Comparison of ENCODE assay signal across 1 cellular context in genomic region chr3:186108941-186109865, GRCh38.
TF ChIP-seq lines count a peak whose summit lies in the region.

ETV5 (minus strand) TSS chr3:186109089; CDS start chr3:186105868, 3,221 bp downstream.

TF ChIP-seq in HepG2, 621 proteins besides CTCF, POLR2A, EP300 and RAD21 (continues in another document):
- TF ChIP-seq, protein P1, sequence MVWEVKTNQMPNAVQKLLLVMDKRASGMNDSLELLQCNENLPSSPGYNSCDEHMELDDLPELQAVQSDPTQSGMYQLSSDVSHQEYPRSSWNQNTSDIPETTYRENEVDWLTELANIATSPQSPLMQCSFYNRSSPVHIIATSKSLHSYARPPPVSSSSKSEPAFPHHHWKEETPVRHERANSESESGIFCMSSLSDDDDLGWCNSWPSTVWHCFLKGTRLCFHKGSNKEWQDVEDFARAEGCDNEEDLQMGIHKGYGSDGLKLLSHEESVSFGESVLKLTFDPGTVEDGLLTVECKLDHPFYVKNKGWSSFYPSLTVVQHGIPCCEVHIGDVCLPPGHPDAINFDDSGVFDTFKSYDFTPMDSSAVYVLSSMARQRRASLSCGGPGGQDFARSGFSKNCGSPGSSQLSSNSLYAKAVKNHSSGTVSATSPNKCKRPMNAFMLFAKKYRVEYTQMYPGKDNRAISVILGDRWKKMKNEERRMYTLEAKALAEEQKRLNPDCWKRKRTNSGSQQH (CRISPR knock-in tag; IDR thresholded peaks at IDR 0.05; ENCODE audit: low read depth): peak; percentile 47; the same call in 1 of the 2 replicates
- TF ChIP-seq, protein P2, sequence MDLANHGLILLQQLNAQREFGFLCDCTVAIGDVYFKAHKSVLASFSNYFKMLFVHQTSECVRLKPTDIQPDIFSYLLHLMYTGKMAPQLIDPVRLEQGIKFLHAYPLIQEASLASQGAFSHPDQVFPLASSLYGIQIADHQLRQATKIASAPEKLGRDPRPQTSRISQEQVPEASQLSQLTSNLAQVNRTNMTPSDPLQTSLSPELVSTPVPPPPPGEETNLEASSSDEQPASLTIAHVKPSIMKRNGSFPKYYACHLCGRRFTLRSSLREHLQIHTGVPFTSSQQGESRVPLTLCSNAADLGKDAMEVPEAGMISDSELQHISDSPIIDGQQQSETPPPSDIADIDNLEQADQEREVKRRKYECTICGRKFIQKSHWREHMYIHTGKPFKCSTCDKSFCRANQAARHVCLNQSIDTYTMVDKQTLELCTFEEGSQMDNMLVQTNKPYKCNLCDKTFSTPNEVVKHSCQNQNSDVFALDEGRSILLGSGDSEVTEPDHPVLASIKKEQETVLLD (CRISPR knock-in tag; IDR thresholded peaks at IDR 0.05; ENCODE audit: low read depth): no peak
- TF ChIP-seq ZSCAN25 (CRISPR knock-in tag; IDR thresholded peaks at IDR 0.05) (peak; percentile 18; the same call in 1 of the 2 replicates), ZBTB7A (CRISPR knock-in tag; IDR thresholded peaks at IDR 0.05) (peak; percentile 42; the same call in 1 of the 2 replicates), ZFP82 (CRISPR knock-in tag; IDR thresholded peaks at IDR 0.05; ENCODE audit: borderline replicate concordance) (no peak; the same call in 1 of the 2 replicates), BRCA1 (CRISPR knock-in tag; IDR thresholded peaks at IDR 0.05) (peak; percentile 47; the same call in 1 of the 2 replicates), HOXA7 (CRISPR knock-in tag; IDR thresholded peaks at IDR 0.05) (no peak), ELF3 (CRISPR knock-in tag; IDR thresholded peaks at IDR 0.05) (no peak), HOXA5 (CRISPR knock-in tag; IDR thresholded peaks at IDR 0.05) (peak; percentile 36; the same call in 1 of the 2 replicates), ZSCAN20 (CRISPR knock-in tag; IDR thresholded peaks at IDR 0.05; ENCODE audit: borderline replicate concordance) (no peak; the same call in 1 of the 2 replicates), ZNF280D (CRISPR knock-in tag; IDR thresholded peaks at IDR 0.05) (no peak), GATA4 (IDR thresholded peaks at IDR 0.05; ENCODE audit: borderline replicate concordance, low read depth) (peak; percentile 21; the same call in 1 of the 2 replicates), ELF1 (CRISPR knock-in tag; IDR thresholded peaks at IDR 0.05) (no peak), ZNF337 (CRISPR knock-in tag; IDR thresholded peaks at IDR 0.05; ENCODE audit: borderline replicate concordance, low read depth) (no peak), FOXP1 (IDR thresholded peaks at IDR 0.05) (0 out of 2 replicates have a peak, but pooled peaks have one; percentile 32), FOXP1 (CRISPR knock-in tag; IDR thresholded peaks at IDR 0.05) (no peak), ZNF691 (CRISPR knock-in tag; IDR thresholded peaks at IDR 0.05; ENCODE audit: borderline replicate concordance, low read depth) (0 out of 2 replicates have a peak, but pooled peaks have one; percentile 56), ZNF740 (CRISPR knock-in tag; IDR thresholded peaks at IDR 0.05) (peak; percentile 15; the same call in 1 of the 2 replicates), SIX4 (CRISPR knock-in tag; IDR thresholded peaks at IDR 0.05) (no peak), ZNF451 (CRISPR knock-in tag; IDR thresholded peaks at IDR 0.05) (peak; percentile 73; the same call in 1 of the 2 replicates), CBX1 (IDR thresholded peaks at IDR 0.05; ENCODE audit: low read depth) (no peak), FOXO1 (CRISPR knock-in tag; IDR thresholded peaks at IDR 0.05) (peak; percentile 62; the same call in 1 of the 2 replicates), UBTF (CRISPR knock-in tag; IDR thresholded peaks at IDR 0.05) (peak; percentile 78; the same call in 1 of the 2 replicates), ZNF720 (CRISPR knock-in tag; IDR thresholded peaks at IDR 0.05) (no peak), YY1 (IDR thresholded peaks at IDR 0.05; ENCODE audit: insufficient read depth, insufficient replicate concordance, low read depth, low read length) (peak; percentile 51), NR2F2 (IDR thresholded peaks at IDR 0.05; ENCODE audit: borderline replicate concordance, low read depth) (0 out of 2 replicates have a peak, but pooled peaks have one; percentile 6), ATF1 (CRISPR knock-in tag; IDR thresholded peaks at IDR 0.05) (peak; percentile 10; the same call in 1 of the 2 replicates), STAG1 (CRISPR knock-in tag; IDR thresholded peaks at IDR 0.05) (no peak; the same call in 1 of the 2 replicates), NCOA5 (CRISPR knock-in tag; IDR thresholded peaks at IDR 0.05) (no peak)
- TF ChIP-seq, protein P3, sequence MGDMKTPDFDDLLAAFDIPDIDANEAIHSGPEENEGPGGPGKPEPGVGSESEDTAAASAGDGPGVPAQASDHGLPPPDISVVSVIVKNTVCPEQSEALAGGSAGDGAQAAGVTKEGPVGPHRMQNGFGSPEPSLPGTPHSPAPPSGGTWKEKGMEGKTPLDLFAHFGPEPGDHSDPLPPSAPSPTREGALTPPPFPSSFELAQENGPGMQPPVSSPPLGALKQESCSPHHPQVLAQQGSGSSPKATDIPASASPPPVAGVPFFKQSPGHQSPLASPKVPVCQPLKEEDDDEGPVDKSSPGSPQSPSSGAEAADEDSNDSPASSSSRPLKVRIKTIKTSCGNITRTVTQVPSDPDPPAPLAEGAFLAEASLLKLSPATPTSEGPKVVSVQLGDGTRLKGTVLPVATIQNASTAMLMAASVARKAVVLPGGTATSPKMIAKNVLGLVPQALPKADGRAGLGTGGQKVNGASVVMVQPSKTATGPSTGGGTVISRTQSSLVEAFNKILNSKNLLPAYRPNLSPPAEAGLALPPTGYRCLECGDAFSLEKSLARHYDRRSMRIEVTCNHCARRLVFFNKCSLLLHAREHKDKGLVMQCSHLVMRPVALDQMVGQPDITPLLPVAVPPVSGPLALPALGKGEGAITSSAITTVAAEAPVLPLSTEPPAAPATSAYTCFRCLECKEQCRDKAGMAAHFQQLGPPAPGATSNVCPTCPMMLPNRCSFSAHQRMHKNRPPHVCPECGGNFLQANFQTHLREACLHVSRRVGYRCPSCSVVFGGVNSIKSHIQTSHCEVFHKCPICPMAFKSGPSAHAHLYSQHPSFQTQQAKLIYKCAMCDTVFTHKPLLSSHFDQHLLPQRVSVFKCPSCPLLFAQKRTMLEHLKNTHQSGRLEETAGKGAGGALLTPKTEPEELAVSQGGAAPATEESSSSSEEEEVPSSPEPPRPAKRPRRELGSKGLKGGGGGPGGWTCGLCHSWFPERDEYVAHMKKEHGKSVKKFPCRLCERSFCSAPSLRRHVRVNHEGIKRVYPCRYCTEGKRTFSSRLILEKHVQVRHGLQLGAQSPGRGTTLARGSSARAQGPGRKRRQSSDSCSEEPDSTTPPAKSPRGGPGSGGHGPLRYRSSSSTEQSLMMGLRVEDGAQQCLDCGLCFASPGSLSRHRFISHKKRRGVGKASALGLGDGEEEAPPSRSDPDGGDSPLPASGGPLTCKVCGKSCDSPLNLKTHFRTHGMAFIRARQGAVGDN (CRISPR knock-in tag; IDR thresholded peaks at IDR 0.05): peak; percentile 77
- TF ChIP-seq, protein P4, sequence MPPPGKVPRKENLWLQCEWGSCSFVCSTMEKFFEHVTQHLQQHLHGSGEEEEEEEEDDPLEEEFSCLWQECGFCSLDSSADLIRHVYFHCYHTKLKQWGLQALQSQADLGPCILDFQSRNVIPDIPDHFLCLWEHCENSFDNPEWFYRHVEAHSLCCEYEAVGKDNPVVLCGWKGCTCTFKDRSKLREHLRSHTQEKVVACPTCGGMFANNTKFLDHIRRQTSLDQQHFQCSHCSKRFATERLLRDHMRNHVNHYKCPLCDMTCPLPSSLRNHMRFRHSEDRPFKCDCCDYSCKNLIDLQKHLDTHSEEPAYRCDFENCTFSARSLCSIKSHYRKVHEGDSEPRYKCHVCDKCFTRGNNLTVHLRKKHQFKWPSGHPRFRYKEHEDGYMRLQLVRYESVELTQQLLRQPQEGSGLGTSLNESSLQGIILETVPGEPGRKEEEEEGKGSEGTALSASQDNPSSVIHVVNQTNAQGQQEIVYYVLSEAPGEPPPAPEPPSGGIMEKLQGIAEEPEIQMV (CRISPR knock-in tag; IDR thresholded peaks at IDR 0.05; ENCODE audit: low read depth): peak; percentile 63; the same call in 1 of the 2 replicates
